In the genomic region with DNA sequence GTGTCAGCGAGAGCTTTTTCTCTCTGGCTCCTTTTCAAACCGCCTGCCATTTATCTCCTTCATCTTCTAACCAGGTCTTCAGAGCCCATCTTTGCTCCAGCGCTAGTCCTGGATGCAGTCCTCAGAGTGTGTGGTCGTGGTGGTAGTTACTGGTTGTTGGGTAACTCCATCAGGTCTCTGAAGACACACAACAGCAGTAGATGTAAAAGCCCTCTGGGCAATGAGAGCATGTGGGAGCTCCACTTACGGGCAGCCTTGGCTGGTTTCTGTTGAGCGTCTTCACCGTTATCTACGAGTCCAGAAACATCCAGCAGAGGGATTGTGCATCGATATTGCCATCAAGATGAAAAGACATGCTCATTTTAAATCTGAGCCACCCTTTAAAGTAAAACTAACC, we compare ENCODE assay signal across 8 cellular contexts.
DNase-seq lines count a peak whose midpoint lies in the region; ATAC-seq and TF ChIP-seq lines count a peak whose summit lies in the region.

No MANE protein-coding gene starts in this region.

- TF ChIP-seq CTCF in GM12873 (IDR thresholded peaks at IDR 0.05; ENCODE audit: insufficient read depth, low read depth, low read length, missing control alignments) (peak; percentile 52), brain microvascular endothelial cell (IDR thresholded peaks at IDR 0.05; ENCODE audit: low read depth, low read length, missing control alignments) (peak; percentile 31)

- no peak overlapping the region for H3K4me3 ChIP-seq in brain microvascular endothelial cell (ENCODE audit: low read depth, low read length)

- H3K36me3 ChIP-seq in brain microvascular endothelial cell (replicated peaks) = no peaks in the 10 kb centered on the region

- H3K27me3 ChIP-seq in brain microvascular endothelial cell (replicated peaks) = no peaks in the 10 kb centered on the region

- DNase-seq in MV-4-11 (lab: John Stamatoyannopoulos, UW) (peak; percentile 50), brain microvascular endothelial cell (no peak), NK-92 (lab: John Stamatoyannopoulos, UW; ENCODE audit: unreplicated experiment) (no peak), HT-29 (ENCODE audit: low spot score) (no peak), NCI-H2227 treated with DMSO at 0.1 percent for 48 hours (lab: John Stamatoyannopoulos, UW) (no peak), medulla oblongata (ENCODE audit: extremely low spot score) (no peak)

- in situ Hi-C loops in brain microvascular endothelial cell (cut with HindIII; ENCODE audit: low pct_ligation_motif_present, low sequenced_read_pairs) = no loop called here

- H3K27ac ChIP-seq in brain microvascular endothelial cell = no peak overlapping the region

- peak; percentile 34 for ATAC-seq in GM21526 (IDR thresholded peaks at IDR 0.05; ENCODE audit: low FRiP score, unreplicated experiment)
